1 cellular context compared by ENCODE assay signal in the genomic region with DNA sequence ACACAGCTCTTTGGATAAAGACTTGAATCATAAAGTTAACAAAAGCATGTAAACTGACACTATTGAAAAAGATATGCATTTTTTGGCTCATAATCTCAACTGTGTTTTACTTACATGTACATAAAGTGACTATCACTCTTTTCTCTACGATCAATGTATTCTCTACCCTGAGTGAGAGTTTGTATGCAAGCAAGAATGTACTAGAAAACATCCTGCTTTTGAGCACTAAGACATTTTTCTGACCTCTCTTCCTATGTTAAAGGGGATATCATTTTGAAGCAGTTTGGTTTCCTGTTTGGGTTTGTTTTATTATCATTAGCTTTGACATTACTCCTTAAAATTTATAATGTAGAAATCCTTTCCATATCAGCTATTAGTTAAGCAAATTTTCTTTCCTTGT.
TF ChIP-seq lines count a peak whose summit lies in the region.

No MANE protein-coding gene starts in this region.

TF ChIP-seq in HepG2, 621 proteins besides CTCF, POLR2A, EP300 and RAD21 (continued from another document):
- TF ChIP-seq, protein P1, sequence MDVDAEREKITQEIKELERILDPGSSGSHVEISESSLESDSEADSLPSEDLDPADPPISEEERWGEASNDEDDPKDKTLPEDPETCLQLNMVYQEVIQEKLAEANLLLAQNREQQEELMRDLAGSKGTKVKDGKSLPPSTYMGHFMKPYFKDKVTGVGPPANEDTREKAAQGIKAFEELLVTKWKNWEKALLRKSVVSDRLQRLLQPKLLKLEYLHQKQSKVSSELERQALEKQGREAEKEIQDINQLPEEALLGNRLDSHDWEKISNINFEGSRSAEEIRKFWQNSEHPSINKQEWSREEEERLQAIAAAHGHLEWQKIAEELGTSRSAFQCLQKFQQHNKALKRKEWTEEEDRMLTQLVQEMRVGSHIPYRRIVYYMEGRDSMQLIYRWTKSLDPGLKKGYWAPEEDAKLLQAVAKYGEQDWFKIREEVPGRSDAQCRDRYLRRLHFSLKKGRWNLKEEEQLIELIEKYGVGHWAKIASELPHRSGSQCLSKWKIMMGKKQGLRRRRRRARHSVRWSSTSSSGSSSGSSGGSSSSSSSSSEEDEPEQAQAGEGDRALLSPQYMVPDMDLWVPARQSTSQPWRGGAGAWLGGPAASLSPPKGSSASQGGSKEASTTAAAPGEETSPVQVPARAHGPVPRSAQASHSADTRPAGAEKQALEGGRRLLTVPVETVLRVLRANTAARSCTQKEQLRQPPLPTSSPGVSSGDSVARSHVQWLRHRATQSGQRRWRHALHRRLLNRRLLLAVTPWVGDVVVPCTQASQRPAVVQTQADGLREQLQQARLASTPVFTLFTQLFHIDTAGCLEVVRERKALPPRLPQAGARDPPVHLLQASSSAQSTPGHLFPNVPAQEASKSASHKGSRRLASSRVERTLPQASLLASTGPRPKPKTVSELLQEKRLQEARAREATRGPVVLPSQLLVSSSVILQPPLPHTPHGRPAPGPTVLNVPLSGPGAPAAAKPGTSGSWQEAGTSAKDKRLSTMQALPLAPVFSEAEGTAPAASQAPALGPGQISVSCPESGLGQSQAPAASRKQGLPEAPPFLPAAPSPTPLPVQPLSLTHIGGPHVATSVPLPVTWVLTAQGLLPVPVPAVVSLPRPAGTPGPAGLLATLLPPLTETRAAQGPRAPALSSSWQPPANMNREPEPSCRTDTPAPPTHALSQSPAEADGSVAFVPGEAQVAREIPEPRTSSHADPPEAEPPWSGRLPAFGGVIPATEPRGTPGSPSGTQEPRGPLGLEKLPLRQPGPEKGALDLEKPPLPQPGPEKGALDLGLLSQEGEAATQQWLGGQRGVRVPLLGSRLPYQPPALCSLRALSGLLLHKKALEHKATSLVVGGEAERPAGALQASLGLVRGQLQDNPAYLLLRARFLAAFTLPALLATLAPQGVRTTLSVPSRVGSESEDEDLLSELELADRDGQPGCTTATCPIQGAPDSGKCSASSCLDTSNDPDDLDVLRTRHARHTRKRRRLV (CRISPR knock-in tag; IDR thresholded peaks at IDR 0.05): no peak
- no peak for TF ChIP-seq PCBP1 (IDR thresholded peaks at IDR 0.05; ENCODE audit: borderline replicate concordance, low read depth, low read length)
- TF ChIP-seq, protein P2, sequence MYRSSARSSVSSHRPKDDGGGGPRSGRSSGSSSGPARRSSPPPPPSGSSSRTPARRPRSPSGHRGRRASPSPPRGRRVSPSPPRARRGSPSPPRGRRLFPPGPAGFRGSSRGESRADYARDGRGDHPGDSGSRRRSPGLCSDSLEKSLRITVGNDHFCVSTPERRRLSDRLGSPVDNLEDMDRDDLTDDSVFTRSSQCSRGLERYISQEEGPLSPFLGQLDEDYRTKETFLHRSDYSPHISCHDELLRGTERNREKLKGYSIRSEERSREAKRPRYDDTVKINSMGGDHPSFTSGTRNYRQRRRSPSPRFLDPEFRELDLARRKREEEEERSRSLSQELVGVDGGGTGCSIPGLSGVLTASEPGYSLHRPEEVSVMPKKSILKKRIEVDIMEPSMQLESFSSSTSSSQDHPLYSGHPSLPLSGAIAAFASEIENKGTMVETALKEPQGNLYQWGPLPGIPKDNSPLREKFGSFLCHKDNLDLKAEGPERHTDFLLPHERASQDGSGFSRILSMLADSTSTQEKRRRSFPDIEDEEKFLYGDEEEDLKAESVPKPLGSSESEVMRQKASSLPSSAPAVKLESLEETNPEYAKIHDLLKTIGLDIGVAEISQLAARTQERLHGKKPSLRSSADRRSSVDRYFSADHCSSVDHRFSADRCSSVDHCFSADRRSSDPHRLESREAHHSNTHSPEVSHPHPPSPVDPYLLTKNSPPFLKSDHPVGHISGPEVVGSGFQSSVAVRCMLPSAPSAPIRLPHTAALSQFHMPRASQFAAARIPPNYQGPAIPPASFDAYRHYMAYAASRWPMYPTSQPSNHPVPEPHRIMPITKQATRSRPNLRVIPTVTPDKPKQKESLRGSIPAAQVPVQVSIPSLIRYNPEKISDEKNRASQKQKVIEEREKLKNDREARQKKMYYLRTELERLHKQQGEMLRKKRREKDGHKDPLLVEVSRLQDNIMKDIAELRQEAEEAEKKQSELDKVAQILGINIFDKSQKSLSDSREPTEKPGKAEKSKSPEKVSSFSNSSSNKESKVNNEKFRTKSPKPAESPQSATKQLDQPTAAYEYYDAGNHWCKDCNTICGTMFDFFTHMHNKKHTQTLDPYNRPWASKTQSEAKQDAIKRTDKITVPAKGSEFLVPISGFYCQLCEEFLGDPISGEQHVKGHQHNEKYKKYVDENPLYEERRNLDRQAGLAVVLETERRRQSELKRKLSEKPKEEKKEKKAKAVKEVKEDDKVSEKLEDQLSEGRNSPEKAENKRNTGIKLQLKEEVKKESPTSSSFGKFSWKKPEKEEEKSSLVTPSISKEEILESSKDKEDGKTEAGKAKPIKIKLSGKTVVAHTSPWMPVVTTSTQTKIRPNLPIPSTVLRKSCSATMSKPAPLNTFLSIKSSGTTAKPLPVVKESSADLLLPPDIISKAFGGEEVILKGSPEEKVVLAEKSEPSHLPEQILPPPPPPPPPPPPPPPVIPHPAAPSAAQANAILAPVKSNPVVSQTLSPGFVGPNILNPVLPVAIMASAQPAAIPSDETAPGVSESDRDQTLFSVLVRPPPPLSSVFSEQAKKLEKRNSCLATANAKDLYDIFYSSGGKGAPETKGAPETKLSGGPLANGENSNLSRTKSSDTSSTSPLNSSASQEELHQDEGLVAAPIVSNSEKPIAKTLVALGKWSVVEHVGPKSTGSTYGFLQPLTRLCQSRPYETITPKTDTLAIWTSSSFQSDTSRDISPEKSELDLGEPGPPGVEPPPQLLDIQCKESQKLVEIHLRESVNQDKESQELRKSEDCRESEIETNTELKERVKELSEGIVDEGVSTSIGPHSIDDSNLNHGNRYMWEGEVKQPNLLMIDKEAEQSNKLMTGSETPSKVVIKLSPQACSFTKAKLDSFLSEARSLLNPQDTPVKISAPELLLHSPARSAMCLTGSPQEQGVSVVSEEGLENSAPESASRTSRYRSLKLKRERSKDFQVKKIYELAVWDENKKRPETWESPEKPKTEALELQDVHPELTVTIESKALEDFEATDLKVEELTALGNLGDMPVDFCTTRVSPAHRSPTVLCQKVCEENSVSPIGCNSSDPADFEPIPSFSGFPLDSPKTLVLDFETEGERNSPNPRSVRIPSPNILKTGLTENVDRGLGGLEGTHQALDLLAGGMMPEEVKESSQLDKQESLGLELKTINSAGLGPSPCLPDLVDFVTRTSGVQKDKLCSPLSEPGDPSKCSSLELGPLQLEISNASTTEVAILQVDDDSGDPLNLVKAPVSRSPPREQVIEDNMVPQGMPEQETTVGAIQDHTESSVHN (CRISPR knock-in tag; IDR thresholded peaks at IDR 0.05): no peak
